26 cellular contexts compared by ENCODE assay signal in genomic region chr6:91911945-91912344, GRCh38.
"Had no signal": no experiment of that assay in that cellular context is flagged by ENCODE, and none has a peak within 500 bp of the region (broad histone marks: within the 10 kb centered on the region; RNA-seq: fewer than 3 reads in every experiment).

No MANE protein-coding gene starts in this region.

- H3K4me3 ChIP-seq: stomach, suprapubic skin, testis, thoracic aorta, thyroid gland, tibial artery, tibial nerve, transverse colon, upper lobe of left lung, upper lobe of right lung, uterus, vagina had no signal

- DNase-seq: stimulated activated CD4-positive, alpha-beta T cell treated with anti-CD3 and anti-CD28 coated beads, Interleukin-2, amount 100 ng/mL, for 48 hours; stimulated activated CD4-positive, alpha-beta T cell treated with anti-CD3 and anti-CD28 coated beads, Interleukin-4, amount 100 ng/mL, for 1 hour; stimulated activated CD4-positive, alpha-beta T cell treated with anti-CD3 and anti-CD28 coated beads, Interleukin-4, amount 100 ng/mL, for 24 hours; stimulated activated CD4-positive, alpha-beta T cell treated with anti-CD3 and anti-CD28 coated beads, Interleukin-4, amount 100 ng/mL, for 4 hours; stimulated activated CD8-positive, alpha-beta memory T cell treated with anti-CD3 and anti-CD28 coated beads, Interleukin-4, amount 100 ng/mL, for 48 hours; stimulated activated naive B cell treated with anti-CD40 and anti-IgM and Interleukin-4, amounts not matched to agents 10 μg/mL and 1 μg/mL and 100 μg/mL, for 72 hours; stimulated activated naive CD4-positive, alpha-beta T cell; stimulated activated naive CD4-positive, alpha-beta T cell treated with Interleukin-2 at 50 U/mL for 16 hours; stimulated activated naive CD8-positive, alpha-beta T cell treated with anti-CD3 and anti-CD28 coated beads, Interleukin-15, amount 100 ng/mL, for 72 hours; stimulated activated naive CD8-positive, alpha-beta T cell treated with anti-CD3 and anti-CD28 coated beads, Interleukin-15, Interleukin-2, amounts not matched to agents 100 U/mL and 50 U/mL, for 24 hours; stomach; substantia nigra; testis; thyroid gland; tibial artery; transverse colon; trophoblast cell; upper lobe of left lung; upper lobe of right lung; uterus had no signal

- H3K4me1 ChIP-seq: stomach, suprapubic skin, testis, thyroid gland, tibial artery, tibial nerve, transverse colon, upper lobe of left lung, upper lobe of right lung, uterus, vagina had no signal

- H3K36me3 ChIP-seq: stomach, suprapubic skin, thoracic aorta, thyroid gland, tibial artery, tibial nerve, transverse colon, upper lobe of left lung, upper lobe of right lung, uterus, vagina had no signal

- H3K9me3 ChIP-seq: testis, thoracic aorta, thyroid gland, transverse colon, upper lobe of left lung, upper lobe of right lung, uterus, vagina had no signal

- ATAC-seq: stimulated activated effector memory CD8-positive, alpha-beta T cell treated with anti-CD3 and anti-CD28 coated beads, Interleukin-12 subunit alpha, Interleukin-12 subunit beta, amount 100 ng/mL, for 72 hours; stimulated activated memory B cell treated with anti-CD40 and anti-IgM and Interleukin-4, amounts not matched to agents 10 μg/mL and 1 μg/mL and 100 μg/mL, for 72 hours; stimulated activated naive B cell treated with anti-CD40 and anti-IgM and Interleukin-4, amounts not matched to agents 10 μg/mL and 1 μg/mL and 100 μg/mL, for 72 hours; stimulated activated naive CD8-positive, alpha-beta T cell treated with anti-CD3 and anti-CD28 coated beads, Interleukin-15, amount 100 ng/mL, for 72 hours; stimulated activated naive CD8-positive, alpha-beta T cell treated with anti-CD3 and anti-CD28 coated beads, Interleukin-15, Interleukin-2, amounts not matched to agents 100 U/mL and 50 U/mL, for 24 hours; upper lobe of right lung had no signal

- H3K27ac ChIP-seq: stomach, suprapubic skin, testis, thoracic aorta, thyroid gland, tibial artery, tibial nerve, transverse colon, upper lobe of left lung, upper lobe of right lung, uterus, vagina had no signal

- H3K27me3 ChIP-seq: stomach, suprapubic skin, testis, thyroid gland, tibial artery, tibial nerve, transverse colon, upper lobe of left lung, upper lobe of right lung, uterus, vagina had no signal
